Comparison of ENCODE assay signal across 22 cellular contexts in the genomic region with DNA sequence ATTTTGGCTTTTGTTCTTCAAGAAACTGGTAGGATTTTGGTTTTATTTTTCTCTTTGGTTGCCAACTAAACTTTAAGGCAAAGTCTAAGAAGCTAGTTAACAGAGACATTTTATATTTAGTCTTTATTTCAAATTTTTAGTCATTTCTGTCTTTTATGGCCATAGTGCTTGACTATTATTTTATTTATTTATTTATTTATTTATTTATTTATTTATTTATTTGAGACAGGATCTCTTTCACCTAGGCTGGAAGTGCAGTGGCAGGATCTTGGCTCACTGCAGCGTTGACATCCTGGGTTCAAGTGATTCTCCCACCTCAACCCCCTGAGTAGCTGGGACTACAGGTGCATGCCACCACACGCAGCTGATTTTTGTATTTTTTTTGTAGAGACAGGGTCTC. TPM values are rescaled to one million over a fixed set of nuclear protein-coding genes. Genes with fewer than 3 reads are reported as not detected.
DNase-seq lines count a peak whose midpoint lies in the region; ATAC-seq, FAIRE-seq and TF ChIP-seq lines count a peak whose summit lies in the region.
"Had no signal": no experiment of that assay in that cellular context is flagged by ENCODE, and none has a peak within 500 bp of the region (broad histone marks: within the 10 kb centered on the region; RNA-seq: fewer than 3 reads in every experiment).

No MANE protein-coding gene starts in this region.

- H3K4me2 ChIP-seq in BLaER1 = peak overlapping the region; percentile 80
- H3K4me2 ChIP-seq in hepatocyte = peak overlapping the region; percentile 86

- H3K9ac ChIP-seq in BLaER1 (no peak overlapping the region), SK-N-MC (ENCODE audit: insufficient read length) (no peak overlapping the region)

- H3K36me3 Mint-ChIP-seq in CD8-positive, alpha-beta T cell = peaks cover 19% of the 10 kb centered on the region

- H3K9me2 ChIP-seq in hepatocyte (replicated peaks; ENCODE audit: insufficient read depth) = no peaks in the 10 kb centered on the region

- no peak for ATAC-seq in CD8-positive, alpha-beta T cell
- no peak for ATAC-seq in HG02852 (IDR thresholded peaks at IDR 0.05; ENCODE audit: unreplicated experiment)
- ATAC-seq in HG03469 (IDR thresholded peaks at IDR 0.05; ENCODE audit: unreplicated experiment) = no peak
- ATAC-seq: activated CD8-positive, alpha-beta memory T cell treated with anti-CD3 and anti-CD28 coated beads, Interleukin-2, amount 10 ng/mL, durations not matched to agents 7 days and 5 days; heart right ventricle had no signal

- H3K4me1 ChIP-seq in BLaER1 (peaks cover 24% of the 10 kb centered on the region), hepatocyte (ENCODE audit: insufficient read depth) (peaks cover 15% of the 10 kb centered on the region)
- H3K4me1 ChIP-seq in CD8-positive, alpha-beta T cell (ENCODE audit: insufficient read depth, low read length) = peaks cover 31% of the 10 kb centered on the region

- H3K4me3 ChIP-seq in BLaER1 (no peak overlapping the region), SK-N-MC (peak overlapping the region; percentile 95; the same call in 1 of the 2 replicates), hepatocyte (no peak overlapping the region)
- H3K4me3 ChIP-seq in CD8-positive, alpha-beta T cell (ENCODE audit: low read depth, low read length) = no peak overlapping the region
- H3K4me3 ChIP-seq: cardiac muscle cell, Peyer's patch, tibial nerve had no signal

- POLR2A ChIA-PET in CD8-positive, alpha-beta T cell (lab: Charles Lee) = interaction anchor here (0.6 to 1.1 kb wide), 2 partner anchors 39 to 133 kb away, joined by 3 read pairs; no protein-coding TSS in a partner anchor

- H3K4me1 Mint-ChIP-seq in CD8-positive, alpha-beta T cell (ENCODE audit: low read depth) = peaks cover 39% of the 10 kb centered on the region

- H3K27me3 ChIP-seq in BLaER1 (no peaks in the 10 kb centered on the region), hepatocyte (no peaks in the 10 kb centered on the region)
- no peaks in the 10 kb centered on the region for H3K27me3 ChIP-seq in CD8-positive, alpha-beta T cell (ENCODE audit: insufficient read depth, low read length)
- H3K27me3 ChIP-seq: cardiac muscle cell, heart right ventricle, Peyer's patch, tibial nerve had no signal

- no peaks in the 10 kb centered on the region for H3K9me3 Mint-ChIP-seq in CD8-positive, alpha-beta T cell
- H3K9me3 Mint-ChIP-seq: activated naive CD4-positive, alpha-beta T cell treated with anti-CD3 and anti-CD28 coated beads, Interleukin-2, amount 10 ng/mL, durations not matched to agents 7 days and 5 days had no signal

- no peak overlapping the region for H2AFZ ChIP-seq in hepatocyte

- no peak overlapping the region for H3K27ac Mint-ChIP-seq in CD8-positive, alpha-beta T cell
- H3K27ac Mint-ChIP-seq: activated CD8-positive, alpha-beta memory T cell treated with anti-CD3 and anti-CD28 coated beads, Interleukin-2, amount 10 ng/mL, durations not matched to agents 7 days and 5 days; activated naive CD4-positive, alpha-beta T cell treated with anti-CD3 and anti-CD28 coated beads, Interleukin-2, amount 10 ng/mL, durations not matched to agents 7 days and 5 days; B cell had no signal

- no peaks in the 10 kb centered on the region for H3K27me3 Mint-ChIP-seq in CD8-positive, alpha-beta T cell (ENCODE audit: low read depth)
- H3K27me3 Mint-ChIP-seq: activated CD8-positive, alpha-beta memory T cell treated with anti-CD3 and anti-CD28 coated beads, Interleukin-2, amount 10 ng/mL, durations not matched to agents 7 days and 5 days; activated naive CD4-positive, alpha-beta T cell treated with anti-CD3 and anti-CD28 coated beads, Interleukin-2, amount 10 ng/mL, durations not matched to agents 7 days and 5 days; B cell had no signal

- H3K36me3 ChIP-seq in BLaER1 = peaks cover 31% of the 10 kb centered on the region
- H3K36me3 ChIP-seq in CD8-positive, alpha-beta T cell (ENCODE audit: insufficient read depth, low read length) = peaks cover 3% of the 10 kb centered on the region
- H3K36me3 ChIP-seq in SK-N-MC (ENCODE audit: insufficient read depth, low read length) = peaks cover 9% of the 10 kb centered on the region; the same call in 1 of the 2 replicates
- H3K36me3 ChIP-seq in hepatocyte (replicated peaks; ENCODE audit: insufficient read depth, low read depth) = no peaks in the 10 kb centered on the region
- H3K36me3 ChIP-seq: Peyer's patch had no signal

- WGBS in hepatocyte (ENCODE audit: low lambda C conversion rate, missing lambda C conversion rate) = 100% methylated on average over 2 of the region's 2 CpGs

- H3K9me3 ChIP-seq in BLaER1 = peaks cover 4% of the 10 kb centered on the region
- no peaks in the 10 kb centered on the region for H3K9me3 ChIP-seq in CD8-positive, alpha-beta T cell (ENCODE audit: low read length)
- H3K9me3 ChIP-seq in SK-N-MC (ENCODE audit: low read depth, low read length) = no peaks in the 10 kb centered on the region
- no peaks in the 10 kb centered on the region for H3K9me3 ChIP-seq in hepatocyte (ENCODE audit: low read depth)
- H3K9me3 ChIP-seq: heart right ventricle, Peyer's patch, tibial nerve had no signal

- intact Hi-C loops in CD8-positive, alpha-beta T cell (cut with DNase I, micrococcal nuclease) = loop anchor here (5.0 to 10.0 kb wide), 4 partner anchors 207 to 1755 kb away; partner anchors contain the start of genes KICS2 (in 2 of the 2), RXYLT1 (in 1 of the 2) and USP15 (in 1 of the 2)

- no peak for TF ChIP-seq CTCF in CD8-positive, alpha-beta T cell (IDR thresholded peaks at IDR 0.05)
- no peak for TF ChIP-seq CTCF in hepatocyte (IDR thresholded peaks at IDR 0.05; ENCODE audit: poor library complexity)

- no peak overlapping the region for H3K27ac ChIP-seq in BLaER1
- no peak overlapping the region for H3K27ac ChIP-seq in CD8-positive, alpha-beta T cell (ENCODE audit: low read depth, low read length)
- H3K27ac ChIP-seq in SK-N-MC = no peak overlapping the region
- H3K27ac ChIP-seq in hepatocyte = no peak overlapping the region
- H3K27ac ChIP-seq: cardiac muscle cell, heart right ventricle, Peyer's patch, tibial nerve had no signal

- H4K20me1 ChIP-seq in BLaER1 = peaks cover 34% of the 10 kb centered on the region
- peaks cover 13% of the 10 kb centered on the region for H4K20me1 ChIP-seq in hepatocyte (ENCODE audit: insufficient read depth, poor library complexity, severe bottlenecking)

- CTCF ChIA-PET in CD8-positive, alpha-beta T cell (lab: Charles Lee) = interaction anchor here (0.7 kb wide), 1 partner anchor 105 kb away, joined by 3 read pairs; no protein-coding TSS in a partner anchor

- peak overlapping the region; percentile 50 for H3K4me3 Mint-ChIP-seq in CD8-positive, alpha-beta T cell
- H3K4me3 Mint-ChIP-seq: activated CD8-positive, alpha-beta memory T cell treated with anti-CD3 and anti-CD28 coated beads, Interleukin-2, amount 10 ng/mL, durations not matched to agents 7 days and 5 days had no signal

- H3K79me2 ChIP-seq in hepatocyte = peaks cover 77% of the 10 kb centered on the region

- DNase-seq in CD8-positive, alpha-beta T cell = no peak
- DNase-seq in SK-N-MC (ENCODE audit: low read depth, low spot score) = no peak
- DNase-seq in hepatocyte (ENCODE audit: low spot score) = no peak
- DNase-seq in GM19239 (ENCODE audit: insufficient read length, low spot score) = no peak
- DNase-seq in NCI-H1105 treated with DMSO at 0.1 percent for 48 hours (lab: John Stamatoyannopoulos, UW) = no peak
- DNase-seq: activated CD8-positive, alpha-beta memory T cell treated with anti-CD3 and anti-CD28 coated beads, Interleukin-2, amount 10 ng/mL, durations not matched to agents 7 days and 5 days; activated naive CD4-positive, alpha-beta T cell treated with anti-CD3 and anti-CD28 coated beads, Interleukin-2, amount 10 ng/mL, durations not matched to agents 7 days and 5 days; DMS53; effector memory CD4-positive, alpha-beta T cell; heart right ventricle; islet precursor cell; mesendoderm; NCI-H1105; nucleus accumbens; Peyer's patch; stimulated activated CD4-positive, alpha-beta T cell treated with anti-CD3 and anti-CD28 coated beads, Interleukin-4, amount 100 ng/mL, for 4 hours had no signal

- no peak for FAIRE-seq in GM19239 (lab: Jason Lieb, UNC)

RNA-seq across cellular contexts. Expression of gene MON2, which starts 3.1 kb away (rescaled TPM):
- total RNA-seq in CD8-positive, alpha-beta T cell = 10 to 100 TPM; 44.2 to 48.9 TPM
- total RNA-seq in hepatocyte = 44.3 and 60.9 TPM in 2 replicates
- polyA plus RNA-seq in hepatocyte = 23.7 and 24.0 TPM in 2 replicates
